18 cellular contexts compared by ENCODE assay signal in the genomic region with DNA sequence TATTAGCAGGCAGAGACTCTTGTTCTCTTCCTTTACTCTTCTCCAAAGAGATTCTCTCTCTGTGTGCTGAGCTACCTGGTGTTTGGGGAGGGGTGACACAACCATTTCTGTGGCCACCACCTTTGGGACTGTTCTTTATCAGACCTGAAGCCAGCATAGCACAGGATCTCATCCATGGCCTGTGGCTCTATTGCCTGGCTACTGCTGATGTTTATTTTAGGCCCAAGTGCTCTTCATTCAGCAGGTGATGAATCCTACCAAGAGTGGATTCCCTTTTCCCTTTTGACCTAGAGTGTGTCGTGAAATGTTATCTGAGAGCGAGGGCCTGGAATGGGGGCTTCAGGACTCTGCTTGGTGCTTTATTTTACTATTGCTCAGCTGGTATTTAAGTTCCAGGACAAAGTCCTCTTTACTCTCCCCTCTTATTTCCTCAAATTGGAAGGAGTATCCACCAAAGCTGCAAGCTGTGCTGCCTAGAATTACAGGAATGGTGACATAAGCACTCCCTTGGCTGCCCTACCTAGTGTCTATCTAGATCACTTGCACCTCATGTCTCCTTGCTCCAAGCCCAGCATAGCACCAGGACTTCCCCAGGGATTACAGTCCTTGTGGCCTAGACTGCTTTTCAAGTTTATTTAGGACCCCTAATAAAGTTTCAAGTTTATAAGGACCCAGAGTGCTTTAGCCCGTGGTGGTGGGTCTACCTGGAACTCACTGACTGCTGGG.
DNase-seq lines count a peak whose midpoint lies in the region; ATAC-seq and TF ChIP-seq lines count a peak whose summit lies in the region.
"Had no signal": no experiment of that assay in that cellular context is flagged by ENCODE, and none has a peak within 500 bp of the region (broad histone marks: within the 10 kb centered on the region; RNA-seq: fewer than 3 reads in every experiment).

No MANE protein-coding gene starts in this region.

- H3K4me1 ChIP-seq in heart left ventricle: peaks cover 0 to 22% (median 0%) of the 10 kb centered on the region in 12 donors
- H3K4me1 ChIP-seq: SJSA1 had no signal

- H3K36me3 ChIP-seq in heart left ventricle: no peaks in the 10 kb centered on the region
- H3K36me3 ChIP-seq: SJSA1 had no signal

- WGBS in heart left ventricle, 4 donors: 51 to 84% (median 66%) methylated on average over 3 of the region's 3 CpGs

- DNase-seq in NCI-H2196 (lab: John Stamatoyannopoulos, UW; ENCODE audit: unreplicated experiment): peak; percentile 6
- no peak for DNase-seq in NCI-H2196 treated with DMSO at 0.1 percent for 48 hours (lab: John Stamatoyannopoulos, UW; ENCODE audit: unreplicated experiment)
- peak; percentile 12 to 19 for DNase-seq in SHP77 (lab: John Stamatoyannopoulos, UW)
- DNase-seq in heart left ventricle: no peak
- DNase-seq in left colon: no peak
- DNase-seq in activated naive CD4-positive, alpha-beta T cell treated with Interleukin-2 at 50 U/mL for 16 hours: no peak
- no peak for DNase-seq in HK-2 (ENCODE audit: unreplicated experiment)
- DNase-seq in NCI-H1930 (lab: John Stamatoyannopoulos, UW): no peak
- DNase-seq: AML-193; C1 segment of cervical spinal cord; CD8-positive, alpha-beta T cell; GOT3; IMR-90; MV-4-11; NCI-H2107; NCI-H748 treated with DMSO at 0.1 percent for 48 hours had no signal

- no peak for TF ChIP-seq CTCF in heart left ventricle (IDR thresholded peaks at IDR 0.05)

- H3K4me3 ChIP-seq in heart left ventricle: no peak overlapping the region
- H3K4me3 ChIP-seq: SJSA1 had no signal

- peak overlapping the region in 3 of 12 donors; percentile 11 to 35 (median 21) for H3K27ac ChIP-seq in heart left ventricle
- H3K27ac ChIP-seq: RWPE1, SJSA1 had no signal

- H3K9me3 ChIP-seq in heart left ventricle: peaks cover 0 to 4% (median 0%) of the 10 kb centered on the region in 12 donors
- H3K9me3 ChIP-seq: SJSA1 had no signal

- H3K27me3 ChIP-seq in heart left ventricle: no peaks in the 10 kb centered on the region
- H3K27me3 ChIP-seq: SJSA1 had no signal

- intact Hi-C loops in heart left ventricle (cut with DNase I) (no loop called here), left colon (cut with DNase I, micrococcal nuclease) (no loop called here)

- ATAC-seq in heart left ventricle: peak; percentile 50 to 69 (median 62)
- ATAC-seq in left colon: peak; percentile 39
- ATAC-seq: CD8-positive, alpha-beta T cell had no signal

- TF ChIP-seq POLR2A in heart left ventricle (IDR thresholded peaks at IDR 0.05): no peak

Comparison
In these comparisons a context has a peak if more than half of its experiments do, and no peak if none do; other contexts are left out.
1. DNase-seq: peak in NCI-H2196 (single experiment) and SHP77 (2 of 2); none in NCI-H2196 treated with DMSO at 0.1 percent for 48 hours (single experiment), heart left ventricle (0 of 5), left colon (0 of 2), activated naive CD4-positive, alpha-beta T cell treated with Interleukin-2 at 50 U/mL for 16 hours (single experiment), HK-2 (single experiment) and NCI-H1930 (0 of 2).